In the genomic region with DNA sequence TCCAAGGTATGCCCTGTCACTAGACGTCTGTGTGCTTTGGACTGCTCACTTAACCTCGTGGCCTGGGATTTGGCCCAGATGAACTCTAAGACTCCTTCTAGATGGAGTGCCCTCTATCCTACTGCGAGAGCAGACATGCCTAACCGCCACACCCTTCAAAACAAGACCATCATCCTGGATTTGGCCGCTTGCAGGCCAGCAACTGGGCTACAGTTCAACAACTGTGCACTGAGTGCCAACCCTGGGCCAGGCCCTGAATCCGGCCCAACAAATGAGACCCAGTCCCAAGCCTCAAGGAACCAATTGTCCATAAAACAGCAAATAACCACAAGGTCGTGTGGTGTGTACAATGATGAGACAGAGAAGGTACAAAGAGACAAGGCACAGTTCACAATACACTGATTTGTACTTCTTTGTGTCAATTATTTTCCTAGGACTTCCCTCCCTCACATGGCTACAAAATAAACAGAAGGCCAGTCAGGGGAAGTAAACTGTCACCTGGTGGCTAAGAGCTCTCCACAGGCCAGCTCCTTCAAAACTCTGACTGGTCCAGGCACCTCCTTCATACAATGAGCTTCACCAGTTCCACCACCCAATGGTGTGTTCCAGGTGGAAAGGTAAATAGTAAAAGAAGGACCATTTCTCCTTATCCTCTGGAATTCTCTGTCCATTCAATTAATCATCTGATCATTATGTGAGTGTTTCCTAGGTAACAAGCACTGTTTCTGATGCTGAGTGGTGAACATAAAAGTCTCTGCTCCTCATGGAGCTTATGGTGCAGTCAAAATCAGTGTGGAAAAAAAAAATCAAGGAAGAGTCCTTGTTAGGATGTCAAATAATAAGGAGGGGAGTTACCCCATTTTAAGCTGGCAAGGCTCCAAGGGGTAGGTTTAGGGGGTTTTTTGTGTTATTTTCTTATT, we compare ENCODE assay signal across 1 cellular context.
TF ChIP-seq lines count a peak whose summit lies in the region.

No MANE protein-coding gene starts in this region.

TF ChIP-seq in HepG2, 621 proteins besides CTCF, POLR2A, EP300 and RAD21 (continued from another document and continues in another):
- TF ChIP-seq, protein P1, sequence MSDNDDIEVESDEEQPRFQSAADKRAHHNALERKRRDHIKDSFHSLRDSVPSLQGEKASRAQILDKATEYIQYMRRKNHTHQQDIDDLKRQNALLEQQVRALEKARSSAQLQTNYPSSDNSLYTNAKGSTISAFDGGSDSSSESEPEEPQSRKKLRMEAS (IDR thresholded peaks at IDR 0.05): peak; percentile 39
- TF ChIP-seq GFI1 (CRISPR knock-in tag; IDR thresholded peaks at IDR 0.05; ENCODE audit: borderline replicate concordance) (peak; percentile 93), ZNF326 (CRISPR knock-in tag; IDR thresholded peaks at IDR 0.05; ENCODE audit: borderline replicate concordance) (no peak), MAZ (IDR thresholded peaks at IDR 0.05; ENCODE audit: borderline replicate concordance, low read depth, low read length) (no peak), MAZ (CRISPR knock-in tag; IDR thresholded peaks at IDR 0.05; ENCODE audit: low read depth) (no peak), MYC (CRISPR knock-in tag; IDR thresholded peaks at IDR 0.05; ENCODE audit: borderline replicate concordance) (no peak), CCDC6 (CRISPR knock-in tag; IDR thresholded peaks at IDR 0.05) (no peak), ADNP (CRISPR knock-in tag; IDR thresholded peaks at IDR 0.05) (no peak), ZNF580 (CRISPR knock-in tag; IDR thresholded peaks at IDR 0.05; ENCODE audit: borderline replicate concordance, low read depth) (0 out of 2 replicates have a peak, but pooled peaks have one; percentile 22), SP5 (CRISPR knock-in tag; IDR thresholded peaks at IDR 0.05; ENCODE audit: borderline replicate concordance, low read depth) (peak; percentile 47; the same call in 1 of the 2 replicates), RFX3 (CRISPR knock-in tag; IDR thresholded peaks at IDR 0.05) (no peak), LCORL (IDR thresholded peaks at IDR 0.05) (no peak), LCORL (CRISPR knock-in tag; IDR thresholded peaks at IDR 0.05) (no peak), ZNF160 (CRISPR knock-in tag; IDR thresholded peaks at IDR 0.05) (no peak), SUZ12 (IDR thresholded peaks at IDR 0.05; ENCODE audit: low read depth, low read length) (no peak), ZNF496 (CRISPR knock-in tag; IDR thresholded peaks at IDR 0.05; ENCODE audit: insufficient replicate concordance) (no peak), ZNF652 (CRISPR knock-in tag; IDR thresholded peaks at IDR 0.05; ENCODE audit: borderline replicate concordance, low read depth) (no peak), CENPT (CRISPR knock-in tag; IDR thresholded peaks at IDR 0.05; ENCODE audit: low read depth) (no peak), ZNF891 (CRISPR knock-in tag; IDR thresholded peaks at IDR 0.05) (no peak), TBX2 (CRISPR knock-in tag; IDR thresholded peaks at IDR 0.05; ENCODE audit: borderline replicate concordance) (peak; percentile 71), HNRNPL (IDR thresholded peaks at IDR 0.05; ENCODE audit: low read depth, low read length) (0 out of 2 replicates have a peak, but pooled peaks have one; percentile 24), TRIM22 (IDR thresholded peaks at IDR 0.05) (no peak), ZNF460 (CRISPR knock-in tag; IDR thresholded peaks at IDR 0.05; ENCODE audit: borderline replicate concordance) (no peak), KAT8 (CRISPR knock-in tag; IDR thresholded peaks at IDR 0.05) (0 out of 2 replicates have a peak, but pooled peaks have one; percentile 6), HNRNPK (IDR thresholded peaks at IDR 0.05; ENCODE audit: low read depth, low read length, poor library complexity, severe bottlenecking) (no peak), ZFP36 (IDR thresholded peaks at IDR 0.05; ENCODE audit: borderline replicate concordance, low read depth, low read length, partially characterized antibody) (no peak), HNRNPH1 (optimal IDR thresholded peaks at IDR 0.05; ENCODE audit: low read depth, low read length) (no peak), ZBTB43 (CRISPR knock-in tag; conservative IDR thresholded peaks at IDR 0.05) (0 out of 2 replicates have a peak, but pooled peaks have one; percentile 18), MNT (IDR thresholded peaks at IDR 0.05) (peak; percentile 57; the same call in 1 of the 2 replicates), CSRNP1 (CRISPR knock-in tag; IDR thresholded peaks at IDR 0.05) (no peak), ZNF44 (CRISPR knock-in tag; IDR thresholded peaks at IDR 0.05) (no peak), TFE3 (CRISPR knock-in tag; IDR thresholded peaks at IDR 0.05) (no peak)
- TF ChIP-seq, protein P2, sequence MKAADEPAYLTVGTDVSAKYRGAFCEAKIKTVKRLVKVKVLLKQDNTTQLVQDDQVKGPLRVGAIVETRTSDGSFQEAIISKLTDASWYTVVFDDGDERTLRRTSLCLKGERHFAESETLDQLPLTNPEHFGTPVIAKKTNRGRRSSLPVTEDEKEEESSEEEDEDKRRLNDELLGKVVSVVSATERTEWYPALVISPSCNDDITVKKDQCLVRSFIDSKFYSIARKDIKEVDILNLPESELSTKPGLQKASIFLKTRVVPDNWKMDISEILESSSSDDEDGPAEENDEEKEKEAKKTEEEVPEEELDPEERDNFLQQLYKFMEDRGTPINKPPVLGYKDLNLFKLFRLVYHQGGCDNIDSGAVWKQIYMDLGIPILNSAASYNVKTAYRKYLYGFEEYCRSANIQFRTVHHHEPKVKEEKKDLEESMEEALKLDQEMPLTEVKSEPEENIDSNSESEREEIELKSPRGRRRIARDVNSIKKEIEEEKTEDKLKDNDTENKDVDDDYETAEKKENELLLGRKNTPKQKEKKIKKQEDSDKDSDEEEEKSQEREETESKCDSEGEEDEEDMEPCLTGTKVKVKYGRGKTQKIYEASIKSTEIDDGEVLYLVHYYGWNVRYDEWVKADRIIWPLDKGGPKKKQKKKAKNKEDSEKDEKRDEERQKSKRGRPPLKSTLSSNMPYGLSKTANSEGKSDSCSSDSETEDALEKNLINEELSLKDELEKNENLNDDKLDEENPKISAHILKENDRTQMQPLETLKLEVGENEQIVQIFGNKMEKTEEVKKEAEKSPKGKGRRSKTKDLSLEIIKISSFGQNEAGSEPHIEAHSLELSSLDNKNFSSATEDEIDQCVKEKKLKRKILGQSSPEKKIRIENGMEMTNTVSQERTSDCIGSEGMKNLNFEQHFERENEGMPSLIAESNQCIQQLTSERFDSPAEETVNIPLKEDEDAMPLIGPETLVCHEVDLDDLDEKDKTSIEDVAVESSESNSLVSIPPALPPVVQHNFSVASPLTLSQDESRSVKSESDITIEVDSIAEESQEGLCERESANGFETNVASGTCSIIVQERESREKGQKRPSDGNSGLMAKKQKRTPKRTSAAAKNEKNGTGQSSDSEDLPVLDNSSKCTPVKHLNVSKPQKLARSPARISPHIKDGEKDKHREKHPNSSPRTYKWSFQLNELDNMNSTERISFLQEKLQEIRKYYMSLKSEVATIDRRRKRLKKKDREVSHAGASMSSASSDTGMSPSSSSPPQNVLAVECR (CRISPR knock-in tag; IDR thresholded peaks at IDR 0.05; ENCODE audit: borderline replicate concordance): no peak
- TF ChIP-seq, protein P3, sequence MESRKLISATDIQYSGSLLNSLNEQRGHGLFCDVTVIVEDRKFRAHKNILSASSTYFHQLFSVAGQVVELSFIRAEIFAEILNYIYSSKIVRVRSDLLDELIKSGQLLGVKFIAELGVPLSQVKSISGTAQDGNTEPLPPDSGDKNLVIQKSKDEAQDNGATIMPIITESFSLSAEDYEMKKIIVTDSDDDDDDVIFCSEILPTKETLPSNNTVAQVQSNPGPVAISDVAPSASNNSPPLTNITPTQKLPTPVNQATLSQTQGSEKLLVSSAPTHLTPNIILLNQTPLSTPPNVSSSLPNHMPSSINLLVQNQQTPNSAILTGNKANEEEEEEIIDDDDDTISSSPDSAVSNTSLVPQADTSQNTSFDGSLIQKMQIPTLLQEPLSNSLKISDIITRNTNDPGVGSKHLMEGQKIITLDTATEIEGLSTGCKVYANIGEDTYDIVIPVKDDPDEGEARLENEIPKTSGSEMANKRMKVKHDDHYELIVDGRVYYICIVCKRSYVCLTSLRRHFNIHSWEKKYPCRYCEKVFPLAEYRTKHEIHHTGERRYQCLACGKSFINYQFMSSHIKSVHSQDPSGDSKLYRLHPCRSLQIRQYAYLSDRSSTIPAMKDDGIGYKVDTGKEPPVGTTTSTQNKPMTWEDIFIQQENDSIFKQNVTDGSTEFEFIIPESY (CRISPR knock-in tag; IDR thresholded peaks at IDR 0.05): peak; percentile 70
- TF ChIP-seq, protein P4, sequence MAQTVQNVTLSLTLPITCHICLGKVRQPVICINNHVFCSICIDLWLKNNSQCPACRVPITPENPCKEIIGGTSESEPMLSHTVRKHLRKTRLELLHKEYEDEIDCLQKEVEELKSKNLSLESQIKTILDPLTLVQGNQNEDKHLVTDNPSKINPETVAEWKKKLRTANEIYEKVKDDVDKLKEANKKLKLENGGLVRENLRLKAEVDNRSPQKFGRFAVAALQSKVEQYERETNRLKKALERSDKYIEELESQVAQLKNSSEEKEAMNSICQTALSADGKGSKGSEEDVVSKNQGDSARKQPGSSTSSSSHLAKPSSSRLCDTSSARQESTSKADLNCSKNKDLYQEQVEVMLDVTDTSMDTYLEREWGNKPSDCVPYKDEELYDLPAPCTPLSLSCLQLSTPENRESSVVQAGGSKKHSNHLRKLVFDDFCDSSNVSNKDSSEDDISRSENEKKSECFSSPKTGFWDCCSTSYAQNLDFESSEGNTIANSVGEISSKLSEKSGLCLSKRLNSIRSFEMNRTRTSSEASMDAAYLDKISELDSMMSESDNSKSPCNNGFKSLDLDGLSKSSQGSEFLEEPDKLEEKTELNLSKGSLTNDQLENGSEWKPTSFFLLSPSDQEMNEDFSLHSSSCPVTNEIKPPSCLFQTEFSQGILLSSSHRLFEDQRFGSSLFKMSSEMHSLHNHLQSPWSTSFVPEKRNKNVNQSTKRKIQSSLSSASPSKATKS (CRISPR knock-in tag; IDR thresholded peaks at IDR 0.05): no peak
- TF ChIP-seq, protein P5, sequence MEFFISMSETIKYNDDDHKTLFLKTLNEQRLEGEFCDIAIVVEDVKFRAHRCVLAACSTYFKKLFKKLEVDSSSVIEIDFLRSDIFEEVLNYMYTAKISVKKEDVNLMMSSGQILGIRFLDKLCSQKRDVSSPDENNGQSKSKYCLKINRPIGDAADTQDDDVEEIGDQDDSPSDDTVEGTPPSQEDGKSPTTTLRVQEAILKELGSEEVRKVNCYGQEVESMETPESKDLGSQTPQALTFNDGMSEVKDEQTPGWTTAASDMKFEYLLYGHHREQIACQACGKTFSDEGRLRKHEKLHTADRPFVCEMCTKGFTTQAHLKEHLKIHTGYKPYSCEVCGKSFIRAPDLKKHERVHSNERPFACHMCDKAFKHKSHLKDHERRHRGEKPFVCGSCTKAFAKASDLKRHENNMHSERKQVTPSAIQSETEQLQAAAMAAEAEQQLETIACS (CRISPR knock-in tag; IDR thresholded peaks at IDR 0.05): no peak
